In genomic region chr2:197461073-197461472, GRCh38 we compare ENCODE assay signal across 18 cellular contexts. TPM values are rescaled to one million over a fixed set of nuclear protein-coding genes. Genes with fewer than 3 reads are reported as not detected.
DNase-seq lines count a peak whose midpoint lies in the region; ATAC-seq and TF ChIP-seq lines count a peak whose summit lies in the region.
"Had no signal": no experiment of that assay in that cellular context is flagged by ENCODE, and none has a peak within 500 bp of the region (broad histone marks: within the 10 kb centered on the region; RNA-seq: fewer than 3 reads in every experiment).

No MANE protein-coding gene starts in this region.

- H3K4me3 Mint-ChIP-seq in CD4-positive, CD25-positive, alpha-beta regulatory T cell = peak overlapping the region in 1 of 4 donors; percentile 67

- DNase-seq in CD4-positive, CD25-positive, alpha-beta regulatory T cell = no peak
- DNase-seq in LoVo (ENCODE audit: low spot score) (peak; percentile 61), colonic mucosa (no peak), left lobe of liver (ENCODE audit: low spot score) (no peak), adrenal gland (no peak), posterior cingulate gyrus (no peak), nucleus accumbens (lab: John Stamatoyannopoulos, UW) (no peak)
- DNase-seq: activated CD4-positive, alpha-beta T cell treated with anti-CD3 and anti-CD28 coated beads for 4 hours; activated T-cell treated with anti-CD3 and anti-CD28 coated beads, Interleukin-2, amount 50 U/mL, for 1 hour; aorta; effector CD4-positive, alpha-beta T cell; islet precursor cell; NCI-H2029; NCI-H69; stimulated activated CD4-positive, alpha-beta T cell treated with anti-CD3 and anti-CD28 coated beads, Interleukin-12 subunit alpha, Interleukin-12 subunit beta, amount 100 ng/mL, for 4 hours; testis had no signal

- H3K9me3 ChIP-seq in CD4-positive, CD25-positive, alpha-beta regulatory T cell (ENCODE audit: control insufficient read depth in 2 of 2, low read length in 2 of 2) = no peaks in the 10 kb centered on the region
- H3K9me3 ChIP-seq in colonic mucosa = no peaks in the 10 kb centered on the region
- no peaks in the 10 kb centered on the region for H3K9me3 ChIP-seq in muscle layer of duodenum (ENCODE audit: control insufficient read depth in 1 of 2, low read length in 2 of 2)
- H3K9me3 ChIP-seq in adrenal gland (replicated peaks in 1 of 3) = no peaks in the 10 kb centered on the region
- H3K9me3 ChIP-seq: testis had no signal

- H3K4me3 ChIP-seq in CD4-positive, CD25-positive, alpha-beta regulatory T cell (ENCODE audit: low read depth, low read length) = no peak overlapping the region
- H3K4me3 ChIP-seq in colonic mucosa (no peak overlapping the region), muscle layer of duodenum (ENCODE audit: low read depth in 1 of 2, low read length in 2 of 2) (no peak overlapping the region), adrenal gland (no peak overlapping the region)
- H3K4me3 ChIP-seq: testis had no signal

- no peaks in the 10 kb centered on the region for H3K27me3 ChIP-seq in CD4-positive, CD25-positive, alpha-beta regulatory T cell (ENCODE audit: control insufficient read depth, insufficient read depth, low read length)
- H3K27me3 ChIP-seq in colonic mucosa (no peaks in the 10 kb centered on the region), muscle layer of duodenum (ENCODE audit: low read depth, low read length) (no peaks in the 10 kb centered on the region), adrenal gland (no peaks in the 10 kb centered on the region)
- H3K27me3 ChIP-seq: testis had no signal

- ATAC-seq in CD4-positive, CD25-positive, alpha-beta regulatory T cell (ENCODE audit: low read depth in 2 of 2) = no peak
- no peak for ATAC-seq in left lobe of liver

- no peak for TF ChIP-seq CTCF in colonic mucosa (IDR thresholded peaks at IDR 0.05)
- TF ChIP-seq CTCF in adrenal gland (IDR thresholded peaks at IDR 0.05) = no peak

- H3K36me3 ChIP-seq in CD4-positive, CD25-positive, alpha-beta regulatory T cell (ENCODE audit: control insufficient read depth, insufficient read depth, low read length) = peaks cover 54% of the 10 kb centered on the region
- peaks cover 4% of the 10 kb centered on the region for H3K36me3 ChIP-seq in colonic mucosa
- peaks cover 16 to 23% of the 10 kb centered on the region in 2 donors for H3K36me3 ChIP-seq in muscle layer of duodenum (ENCODE audit: control insufficient read depth in 1 of 2, insufficient read depth in 2 of 2, low read length in 2 of 2)
- H3K36me3 ChIP-seq in adrenal gland (replicated peaks in 1 of 2) = peaks cover 0 to 50% of the 10 kb centered on the region in 2 donors

- intact Hi-C loops in colonic mucosa (cut with DNase I) = loop anchor here (5.0 kb wide), 1 partner anchor 34 kb away; no protein-coding TSS in a partner anchor
- intact Hi-C loops in adrenal gland (cut with DNase I) = loop anchor here in 1 of 2 donors (10.0 kb wide), 1 partner anchor 56 kb away; no protein-coding TSS in a partner anchor
- intact Hi-C loops in posterior cingulate gyrus (cut with DNase I) = no loop called here

- TF ChIP-seq POLR2A in adrenal gland (IDR thresholded peaks at IDR 0.05) = no peak

- WGBS in adrenal gland, 4 donors = 75 to 86% (median 77%) methylated on average over 3 of the region's 3 CpGs

- H3K4me1 ChIP-seq in CD4-positive, CD25-positive, alpha-beta regulatory T cell (ENCODE audit: control insufficient read depth, insufficient read depth, low read length, poor library complexity, severe bottlenecking) = peaks cover 4% of the 10 kb centered on the region
- H3K4me1 ChIP-seq in colonic mucosa (no peaks in the 10 kb centered on the region), muscle layer of duodenum (ENCODE audit: control insufficient read depth in 1 of 2, insufficient read depth in 2 of 2, low read length in 2 of 2) (peaks cover 0 to 12% of the 10 kb centered on the region in 2 donors), adrenal gland (replicated peaks in 1 of 2) (peaks cover 5 to 33% of the 10 kb centered on the region in 2 donors)
- H3K4me1 ChIP-seq: testis had no signal

- peaks cover 24 to 50% (median 38%) of the 10 kb centered on the region in 4 donors for H3K4me1 Mint-ChIP-seq in CD4-positive, CD25-positive, alpha-beta regulatory T cell

- H3K27ac ChIP-seq in CD4-positive, CD25-positive, alpha-beta regulatory T cell (ENCODE audit: insufficient read depth, low read length, poor library complexity, severe bottlenecking) = no peak overlapping the region
- peak overlapping the region; percentile 5 for H3K27ac ChIP-seq in colonic mucosa
- H3K27ac ChIP-seq in muscle layer of duodenum (ENCODE audit: low read length) = peak overlapping the region; percentile 25
- no peak overlapping the region for H3K27ac ChIP-seq in adrenal gland
- H3K27ac ChIP-seq: C4-2B, testis had no signal

- H3K27ac Mint-ChIP-seq in CD4-positive, CD25-positive, alpha-beta regulatory T cell = peak overlapping the region; percentile 25 to 43 (median 32)

- H3K36me3 Mint-ChIP-seq in CD4-positive, CD25-positive, alpha-beta regulatory T cell = peaks cover 31% of the 10 kb centered on the region

- no peak overlapping the region for H3K9ac ChIP-seq in colonic mucosa (ENCODE audit: low read depth in 2 of 2, low read length in 2 of 2)

- no peaks in the 10 kb centered on the region for H3K27me3 Mint-ChIP-seq in CD4-positive, CD25-positive, alpha-beta regulatory T cell

- H3K9me3 Mint-ChIP-seq in CD4-positive, CD25-positive, alpha-beta regulatory T cell = no peaks in the 10 kb centered on the region

RNA-seq across cellular contexts. Expression of gene COQ10B, which starts 7.7 kb away (rescaled TPM):
- total RNA-seq in CD4-positive, CD25-positive, alpha-beta regulatory T cell = 73.9 TPM
- 10 to 100 TPM; 49.2 to 58.2 (median 53.6) TPM for polyA plus RNA-seq in CD4-positive, CD25-positive, alpha-beta regulatory T cell
- total RNA-seq in colonic mucosa (10 to 100 TPM; 15.5 to 38.5 TPM), left lobe of liver (11.4 TPM), adrenal gland (10 to 100 TPM; 31.4 to 63.5 (median 37.8) TPM)
- polyA plus RNA-seq in adrenal gland = 10 to 100 TPM; 22.3 to 58.8 (median 27.4) TPM

RNA-seq across cellular contexts. Expression of gene SF3B1, which starts 26.2 kb away (rescaled TPM):
- total RNA-seq in CD4-positive, CD25-positive, alpha-beta regulatory T cell = 662 TPM
- polyA plus RNA-seq in CD4-positive, CD25-positive, alpha-beta regulatory T cell = 100 to 1,000 TPM; 136 to 197 (median 164) TPM
- total RNA-seq in colonic mucosa (100 to 1,000 TPM; 186 to 242 TPM), left lobe of liver (83.5 TPM), adrenal gland (100 to 1,000 TPM in 7 of 8 donors, 10 to 100 TPM in 1; 91.1 to 507 (median 245) TPM)
- polyA plus RNA-seq in adrenal gland = 100 to 1,000 TPM; 248 to 564 (median 548) TPM

RNA-seq across cellular contexts. Expression of gene HSPD1, which starts 38.6 kb away (rescaled TPM):
- 183 TPM for total RNA-seq in CD4-positive, CD25-positive, alpha-beta regulatory T cell
- 100 to 1,000 TPM in 1 of 4 donors, 10 to 100 TPM in 3; 81.1 to 108 (median 93.2) TPM for polyA plus RNA-seq in CD4-positive, CD25-positive, alpha-beta regulatory T cell
- total RNA-seq in colonic mucosa (100 to 1,000 TPM; 232 to 794 TPM), left lobe of liver (239 TPM), adrenal gland (1,000 to 10,000 TPM in 2 of 8 donors, 100 to 1,000 TPM in 6; 221 to 3,318 (median 577) TPM)
- 1,000 to 10,000 TPM in 1 of 3 donors, 100 to 1,000 TPM in 2; 220 to 7,464 (median 448) TPM for polyA plus RNA-seq in adrenal gland

RNA-seq across cellular contexts. Expression of gene HSPE1, which starts 39.1 kb away (rescaled TPM):
- total RNA-seq in CD4-positive, CD25-positive, alpha-beta regulatory T cell = 90.4 TPM
- polyA plus RNA-seq in CD4-positive, CD25-positive, alpha-beta regulatory T cell = 100 to 1,000 TPM; 110 to 133 (median 121) TPM
- total RNA-seq in colonic mucosa (100 to 1,000 TPM; 101 to 297 TPM), left lobe of liver (91.6 TPM), adrenal gland (1,000 to 10,000 TPM in 1 of 8 donors, 100 to 1,000 TPM in 7; 113 to 1,567 (median 176) TPM)
- 1,000 to 10,000 TPM in 2 of 3 donors, 100 to 1,000 TPM in 1; 396 to 4,257 (median 1,108) TPM for polyA plus RNA-seq in adrenal gland

RNA-seq across cellular contexts. Expression of gene MOB4, which starts 54.8 kb away (rescaled TPM):
- total RNA-seq in CD4-positive, CD25-positive, alpha-beta regulatory T cell = 22.7 TPM
- 10 to 100 TPM; 25.1 to 36.0 (median 30.5) TPM for polyA plus RNA-seq in CD4-positive, CD25-positive, alpha-beta regulatory T cell
- 10 to 100 TPM; 24.7 to 34.1 TPM for total RNA-seq in colonic mucosa
- total RNA-seq in left lobe of liver = 5.8 TPM
- total RNA-seq in adrenal gland = 100 to 1,000 TPM in 1 of 8 donors, 10 to 100 TPM in 7; 18.2 to 422 (median 31.6) TPM
- 100 to 1,000 TPM in 1 of 3 donors, 10 to 100 TPM in 2; 26.9 to 117 (median 58.1) TPM for polyA plus RNA-seq in adrenal gland

Comparison
In these comparisons a context has a peak if more than half of its experiments do, and no peak if none do; other contexts are left out.
1. H3K27ac ChIP-seq: peak in colonic mucosa (single experiment) and muscle layer of duodenum (single experiment); none in CD4-positive, CD25-positive, alpha-beta regulatory T cell (single experiment) and adrenal gland (0 of 5).